ENCODE assay signal across 9 cellular contexts in the genomic region with DNA sequence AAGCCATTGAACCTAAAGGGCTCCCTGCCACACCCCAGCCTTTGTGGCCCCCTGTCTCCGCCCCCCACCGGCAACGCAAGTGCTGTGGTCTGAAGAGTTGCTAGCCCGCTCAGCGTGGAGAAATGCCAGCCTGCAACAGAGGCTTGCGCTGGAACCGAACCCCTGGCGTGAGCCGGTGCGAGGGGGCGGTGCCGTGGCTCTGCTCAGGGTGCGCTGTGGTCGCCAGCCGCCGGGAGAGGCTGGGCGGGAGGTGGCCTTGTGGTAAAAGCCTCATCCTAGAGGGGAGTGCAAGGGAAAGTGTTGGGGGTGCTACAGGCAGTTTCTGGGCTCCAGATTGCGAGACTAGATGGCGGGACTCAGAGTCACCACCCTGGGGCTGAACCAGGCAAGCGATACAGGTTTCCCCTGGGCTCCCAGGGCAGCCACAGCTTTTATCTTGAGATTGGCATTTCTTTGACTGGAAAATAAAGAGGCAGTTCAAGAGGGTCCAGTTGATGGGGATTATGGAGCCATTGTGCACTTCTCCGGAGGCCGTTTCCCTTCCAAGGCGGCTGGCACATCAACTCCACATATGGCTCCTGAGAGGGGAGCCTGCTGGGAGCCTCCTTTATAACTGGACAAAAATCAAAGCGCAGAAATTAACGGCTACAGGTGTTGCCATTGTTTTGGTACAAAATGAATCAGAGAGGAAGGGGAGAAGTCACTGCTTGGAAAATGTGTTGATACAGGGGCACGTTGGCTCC. TPM values are rescaled to one million over a fixed set of nuclear protein-coding genes. Genes with fewer than 3 reads are reported as not detected.
DNase-seq lines count a peak whose midpoint lies in the region; ATAC-seq and TF ChIP-seq lines count a peak whose summit lies in the region.
"Had no signal": no experiment of that assay in that cellular context is flagged by ENCODE, and none has a peak within 500 bp of the region (broad histone marks: within the 10 kb centered on the region; RNA-seq: fewer than 3 reads in every experiment).

No MANE protein-coding gene starts in this region.

- H3K36me3 ChIP-seq in colonic mucosa = no peaks in the 10 kb centered on the region
- H3K36me3 ChIP-seq in muscle layer of duodenum (ENCODE audit: control insufficient read depth in 1 of 2, insufficient read depth in 2 of 2, low read length in 2 of 2) = no peaks in the 10 kb centered on the region
- no peaks in the 10 kb centered on the region for H3K36me3 ChIP-seq in transverse colon

- no peaks in the 10 kb centered on the region for H3K9me3 Mint-ChIP-seq in T-cell

- CTCF ChIA-PET in T-cell (lab: Charles Lee) = interaction anchor here in 1 of 2 donors (1.0 to 2.6 kb wide), 3 partner anchors 30 to 112 kb away, joined by 3 to 8 read pairs (median 4); no protein-coding TSS in a partner anchor

- H3K27me3 Mint-ChIP-seq in T-cell = no peaks in the 10 kb centered on the region

- H3K27ac Mint-ChIP-seq in T-cell = peak overlapping the region; percentile 23 to 44

- ATAC-seq in T-cell (replicated peaks in 1 of 4) (no peak), HG03378 (IDR thresholded peaks at IDR 0.05; ENCODE audit: unreplicated experiment) (no peak), left lobe of liver (no peak)

- POLR2A ChIA-PET in T-cell (lab: Charles Lee) = interaction anchor here in 1 of 2 donors (1.0 kb wide), 1 partner anchor 57 kb away, joined by 3 read pairs; no protein-coding TSS in a partner anchor

- peak overlapping the region; percentile 85 to 93 (median 92) for H3K4me3 Mint-ChIP-seq in T-cell

- no peak for TF ChIP-seq POLR2A in transverse colon (IDR thresholded peaks at IDR 0.05)

- peak; percentile 26 to 74 for DNase-seq in NCI-H2081 (lab: John Stamatoyannopoulos, UW)
- no peak for DNase-seq in NCI-H2081 treated with DMSO at 0.1 percent for 48 hours (lab: John Stamatoyannopoulos, UW)
- peak in 28 of 34 experiments; percentile 4 to 50 (median 24) for DNase-seq in T-cell
- peak; percentile 53 for DNase-seq in colonic mucosa
- peak; percentile 43 for DNase-seq in transverse colon
- DNase-seq in left lobe of liver (ENCODE audit: low spot score) = no peak

- intact Hi-C loops in colonic mucosa (cut with DNase I) = no loop called here
- intact Hi-C loops in transverse colon (cut with DNase I; ENCODE audit: low total_unique reads) = no loop called here

- in situ Hi-C loops in transverse colon (cut with MboI; ENCODE audit: low pct_ligation_motif_present in 1 of 4, low pct_unique_long_range_greater_than_20kb in 1 of 4, low sequenced_read_pairs in 3 of 4) = no loop called here

- peaks cover 13% of the 10 kb centered on the region for H3K27me3 ChIP-seq in colonic mucosa
- peaks cover 7% of the 10 kb centered on the region for H3K27me3 ChIP-seq in muscle layer of duodenum (ENCODE audit: low read depth, low read length)
- H3K27me3 ChIP-seq in transverse colon = peaks cover 43% of the 10 kb centered on the region

- H3K4me1 ChIP-seq in colonic mucosa = peaks cover 13% of the 10 kb centered on the region
- H3K4me1 ChIP-seq in muscle layer of duodenum (ENCODE audit: control insufficient read depth in 1 of 2, insufficient read depth in 2 of 2, low read length in 2 of 2) = peaks cover 4 to 19% of the 10 kb centered on the region in 2 donors
- H3K4me1 ChIP-seq in transverse colon = peaks cover 0 to 48% (median 45%) of the 10 kb centered on the region in 4 donors

- peaks cover 28 to 49% (median 41%) of the 10 kb centered on the region in 3 donors for H3K4me1 Mint-ChIP-seq in T-cell

- no peak for TF ChIP-seq EP300 in transverse colon (IDR thresholded peaks at IDR 0.05; ENCODE audit: low read depth)

- peaks cover 3% of the 10 kb centered on the region for H3K36me3 Mint-ChIP-seq in T-cell

- H3K9me3 ChIP-seq in colonic mucosa = no peaks in the 10 kb centered on the region
- H3K9me3 ChIP-seq in muscle layer of duodenum (ENCODE audit: control insufficient read depth in 1 of 2, low read length in 2 of 2) = no peaks in the 10 kb centered on the region
- H3K9me3 ChIP-seq in transverse colon = no peaks in the 10 kb centered on the region

- H3K27ac ChIP-seq in colonic mucosa (no peak overlapping the region), muscle layer of duodenum (ENCODE audit: low read length) (no peak overlapping the region), transverse colon (peak overlapping the region in 3 of 4 donors; percentile 5 to 72 (median 36))
- H3K27ac ChIP-seq: C4-2B had no signal

- 16 to 18% methylated on average over 2 to 25 of the region's 26 CpGs for WGBS in transverse colon (ENCODE audit: low coverage in 1 of 2), 2 donors

- TF ChIP-seq CTCF in colonic mucosa (IDR thresholded peaks at IDR 0.05) (no peak), transverse colon (IDR thresholded peaks at IDR 0.05) (no peak)

- H3K4me3 ChIP-seq in colonic mucosa (peak overlapping the region; percentile 56), muscle layer of duodenum (ENCODE audit: low read depth in 1 of 2, low read length in 2 of 2) (peak overlapping the region; percentile 43 to 81), transverse colon (peak overlapping the region in 3 of 4 donors; percentile 41 to 71 (median 60))

- peak overlapping the region; percentile 34 to 66 for H3K9ac ChIP-seq in colonic mucosa (ENCODE audit: low read depth in 2 of 2, low read length in 2 of 2)

RNA-seq across cellular contexts. Expression of a gene that starts 2.3 kb away (rescaled TPM):
- total RNA-seq in T-cell (10 to 100 TPM; 12.9 to 23.9 (median 19.2) TPM), colonic mucosa (10 to 100 TPM in 1 of 2 donors, 1 to 10 TPM in 1; 8.4 to 12.4 TPM), transverse colon (10 to 100 TPM in 1 of 4 donors, 1 to 10 TPM in 3; 3.3 to 12.7 (median 6.8) TPM), left lobe of liver (1.1 TPM)

Comparison
In these comparisons a context has a peak if more than half of its experiments do, and no peak if none do; other contexts are left out.
1. DNase-seq: peak in NCI-H2081 (2 of 2), T-cell (28 of 34), colonic mucosa (single experiment) and transverse colon (single experiment); none in NCI-H2081 treated with DMSO at 0.1 percent for 48 hours (single experiment) and left lobe of liver (single experiment).
2. H3K27ac ChIP-seq: peak in transverse colon (3 of 4); none in colonic mucosa (single experiment) and muscle layer of duodenum (single experiment).
3. Peak in every context shown above with its lines, with median percentiles within 50 percentile points of each other: H3K4me3 ChIP-seq.